8 cellular contexts compared by ENCODE assay signal in genomic region chr10:71850745-71851629, GRCh38. TPM values are rescaled to one million over a fixed set of nuclear protein-coding genes. Genes with fewer than 3 reads are reported as not detected.
DNase-seq lines count a peak whose midpoint lies in the region; ATAC-seq and TF ChIP-seq lines count a peak whose summit lies in the region.

TSS of gene PSAP (minus strand) at chr10:71851251. CDS start at chr10:71851221, 30 bp downstream.

- H3K36me3 ChIP-seq in heart right ventricle: peaks cover 0 to 7% (median 0%) of the 10 kb centered on the region in 9 donors
- no peaks in the 10 kb centered on the region for H3K36me3 ChIP-seq in upper lobe of left lung

- TF ChIP-seq POLR2A in upper lobe of left lung (IDR thresholded peaks at IDR 0.05): peak in 3 of 4 donors; percentile 96 to 100 (median 99)

- peak within 1 kb of the TSS; percentile 89 to 99 (median 98) for H3K27ac ChIP-seq in heart right ventricle
- H3K27ac ChIP-seq in upper lobe of left lung: peak within 1 kb of the TSS; percentile 98 to 99 (median 98)

- ATAC-seq in HG02884 (IDR thresholded peaks at IDR 0.05; ENCODE audit: unreplicated experiment) (peak; percentile 95), heart right ventricle (peak; percentile 98 to 99 (median 99)), upper lobe of left lung (ENCODE audit: low FRiP score in 2 of 2) (peak; percentile 98 to 99)

- peak; percentile 100 for DNase-seq in GM13976 (ENCODE audit: low spot score)
- peak; percentile 87 for DNase-seq in NCI-H1694 (lab: John Stamatoyannopoulos, UW)
- peak; percentile 97 for DNase-seq in amniotic stem cell (lab: John Stamatoyannopoulos, UW)
- DNase-seq in heart right ventricle: peak; percentile 99 to 100
- DNase-seq in posterior cingulate gyrus: peak; percentile 96 to 100 (median 98)
- peak; percentile 99 for DNase-seq in upper lobe of left lung

- H3K4me3 ChIP-seq in heart right ventricle: peak within 1 kb of the TSS; percentile 85 to 100 (median 94)
- peak within 1 kb of the TSS; percentile 67 to 100 (median 86) for H3K4me3 ChIP-seq in upper lobe of left lung

- H3K27me3 ChIP-seq in heart right ventricle: no peaks in the 10 kb centered on the region
- no peaks in the 10 kb centered on the region for H3K27me3 ChIP-seq in upper lobe of left lung

- in situ Hi-C loops in GM13976 (cut with MboI; ENCODE audit: low sequenced_read_pairs, unreplicated experiment): no loop called here

- no peaks in the 10 kb centered on the region for H3K27me3 Mint-ChIP-seq in T-helper 1 cell treated with Interleukin-12 subunit alpha and Interleukin-12 subunit beta and Interleukin-4 antibody, amounts not matched to agents 30 μg/mL and 1 μg/mL, for 36 hours (ENCODE audit: low read depth)

- peaks cover 10% of the 10 kb centered on the region for H3K36me3 Mint-ChIP-seq in T-helper 1 cell treated with Interleukin-12 subunit alpha and Interleukin-12 subunit beta and Interleukin-4 antibody, amounts not matched to agents 30 μg/mL and 1 μg/mL, for 36 hours (ENCODE audit: low read depth)

- H3K4me3 Mint-ChIP-seq in T-helper 1 cell treated with Interleukin-12 subunit alpha and Interleukin-12 subunit beta and Interleukin-4 antibody, amounts not matched to agents 30 μg/mL and 1 μg/mL, for 36 hours: peak within 1 kb of the TSS; percentile 92

- 2 to 3% methylated on average over 54 to 56 of the region's 56 CpGs for WGBS in heart right ventricle, 2 donors
- 5 to 7% methylated on average over 19 to 44 of the region's 56 CpGs for WGBS in upper lobe of left lung, 2 donors

- peaks cover 27% of the 10 kb centered on the region for H3K4me1 Mint-ChIP-seq in T-helper 1 cell treated with Interleukin-12 subunit alpha and Interleukin-12 subunit beta and Interleukin-4 antibody, amounts not matched to agents 30 μg/mL and 1 μg/mL, for 36 hours (ENCODE audit: low read depth)

- intact Hi-C loops in heart right ventricle (cut with DNase I): loop anchor here in 1 of 10 donors (1.0 kb wide), 1 partner anchor 9 kb away; no protein-coding TSS in a partner anchor
- intact Hi-C loops in posterior cingulate gyrus (cut with DNase I): loop anchor here (1.0 kb wide), 1 partner anchor 9 kb away; no protein-coding TSS in a partner anchor

- TF ChIP-seq CTCF in GM13976 (IDR thresholded peaks at IDR 0.05; ENCODE audit: borderline replicate concordance, control extremely low read depth, extremely low read depth, insufficient read depth, missing control alignments): no peak
- no peak for TF ChIP-seq CTCF in heart right ventricle (IDR thresholded peaks at IDR 0.05)
- peak in 1 of 6 experiments; percentile 24 for TF ChIP-seq CTCF in upper lobe of left lung (IDR thresholded peaks at IDR 0.05)

- H3K9me3 Mint-ChIP-seq in T-helper 1 cell treated with Interleukin-12 subunit alpha and Interleukin-12 subunit beta and Interleukin-4 antibody, amounts not matched to agents 30 μg/mL and 1 μg/mL, for 36 hours: no peaks in the 10 kb centered on the region

- peaks cover 7 to 60% (median 46%) of the 10 kb centered on the region in 9 donors for H3K4me1 ChIP-seq in heart right ventricle
- H3K4me1 ChIP-seq in upper lobe of left lung: peaks cover 22 to 48% (median 27%) of the 10 kb centered on the region in 4 donors

- TF ChIP-seq EP300 in upper lobe of left lung (IDR thresholded peaks at IDR 0.05): peak in 1 of 4 donors; percentile 86

- H3K27ac Mint-ChIP-seq in T-helper 1 cell treated with Interleukin-12 subunit alpha and Interleukin-12 subunit beta and Interleukin-4 antibody, amounts not matched to agents 30 μg/mL and 1 μg/mL, for 36 hours: peak within 1 kb of the TSS; percentile 64

- H3K9me3 ChIP-seq in heart right ventricle (no peaks in the 10 kb centered on the region), upper lobe of left lung (no peaks in the 10 kb centered on the region)

RNA-seq across cellular contexts. Expression of gene PSAP, which starts in this region (rescaled TPM):
- total RNA-seq in heart right ventricle (1,000 to 10,000 TPM; 1,446 to 2,078 (median 1,666) TPM), upper lobe of left lung (1,000 to 10,000 TPM in 3 of 6 donors, 100 to 1,000 TPM in 3; 776 to 2,056 (median 1,236) TPM)
- polyA plus RNA-seq in heart right ventricle: 100 to 1,000 TPM; 443 to 780 TPM

Comparison
In these comparisons a context has a peak if more than half of its experiments do, and no peak if none do; other contexts are left out.
1. Peak in every context shown above with its lines: DNase-seq, ATAC-seq, H3K4me3 ChIP-seq and H3K27ac ChIP-seq.